1 cellular context compared by ENCODE assay signal in the genomic region with DNA sequence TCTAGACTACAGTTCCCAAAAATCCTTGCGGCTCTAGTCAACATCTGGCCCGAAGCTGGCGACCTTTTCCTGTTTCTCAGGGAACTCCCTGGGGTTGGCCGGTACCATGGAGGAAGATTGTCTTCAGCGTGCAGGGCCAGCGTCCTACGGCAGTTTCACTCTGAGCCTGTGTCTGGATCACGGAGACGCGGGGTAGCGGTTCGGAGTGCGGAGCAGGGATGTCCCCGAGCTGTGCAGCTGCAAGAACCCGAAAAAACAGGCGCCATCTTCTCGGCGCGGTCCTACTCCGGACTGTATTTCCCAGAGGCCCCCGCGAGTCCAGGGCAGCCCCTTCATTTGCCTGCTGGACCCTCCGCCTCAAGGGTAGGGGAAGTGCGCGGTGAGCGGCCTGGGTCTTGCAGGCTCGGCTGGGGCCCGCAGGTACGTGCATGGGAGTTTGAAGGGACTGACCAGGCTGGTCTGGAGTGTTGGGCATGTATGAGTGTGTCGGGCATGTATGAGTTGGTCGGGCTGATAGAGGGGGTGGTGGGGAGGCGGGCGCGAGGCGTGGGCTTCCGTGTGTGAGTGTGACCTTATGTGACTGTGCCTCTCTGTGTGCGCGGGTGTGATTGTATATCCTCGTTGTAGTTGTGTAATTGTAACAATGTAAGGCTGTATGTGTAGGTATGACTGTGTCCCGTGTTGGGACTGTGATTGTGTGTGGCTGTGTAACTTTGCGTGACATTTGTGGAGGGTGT.
TF ChIP-seq lines count a peak whose summit lies in the region.

A gene (plus strand): TSS at position 360 of the 737 bp plus-strand sequence. CDS start 12,240 bp downstream, outside the sequence.

TF ChIP-seq in HepG2, 621 proteins besides CTCF, POLR2A, EP300 and RAD21 (continued from another document and continues in another):
- TF ChIP-seq, protein P1, sequence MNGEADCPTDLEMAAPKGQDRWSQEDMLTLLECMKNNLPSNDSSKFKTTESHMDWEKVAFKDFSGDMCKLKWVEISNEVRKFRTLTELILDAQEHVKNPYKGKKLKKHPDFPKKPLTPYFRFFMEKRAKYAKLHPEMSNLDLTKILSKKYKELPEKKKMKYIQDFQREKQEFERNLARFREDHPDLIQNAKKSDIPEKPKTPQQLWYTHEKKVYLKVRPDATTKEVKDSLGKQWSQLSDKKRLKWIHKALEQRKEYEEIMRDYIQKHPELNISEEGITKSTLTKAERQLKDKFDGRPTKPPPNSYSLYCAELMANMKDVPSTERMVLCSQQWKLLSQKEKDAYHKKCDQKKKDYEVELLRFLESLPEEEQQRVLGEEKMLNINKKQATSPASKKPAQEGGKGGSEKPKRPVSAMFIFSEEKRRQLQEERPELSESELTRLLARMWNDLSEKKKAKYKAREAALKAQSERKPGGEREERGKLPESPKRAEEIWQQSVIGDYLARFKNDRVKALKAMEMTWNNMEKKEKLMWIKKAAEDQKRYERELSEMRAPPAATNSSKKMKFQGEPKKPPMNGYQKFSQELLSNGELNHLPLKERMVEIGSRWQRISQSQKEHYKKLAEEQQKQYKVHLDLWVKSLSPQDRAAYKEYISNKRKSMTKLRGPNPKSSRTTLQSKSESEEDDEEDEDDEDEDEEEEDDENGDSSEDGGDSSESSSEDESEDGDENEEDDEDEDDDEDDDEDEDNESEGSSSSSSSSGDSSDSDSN (CRISPR knock-in tag; IDR thresholded peaks at IDR 0.05) = peak; percentile 71
- TF ChIP-seq, protein P2, sequence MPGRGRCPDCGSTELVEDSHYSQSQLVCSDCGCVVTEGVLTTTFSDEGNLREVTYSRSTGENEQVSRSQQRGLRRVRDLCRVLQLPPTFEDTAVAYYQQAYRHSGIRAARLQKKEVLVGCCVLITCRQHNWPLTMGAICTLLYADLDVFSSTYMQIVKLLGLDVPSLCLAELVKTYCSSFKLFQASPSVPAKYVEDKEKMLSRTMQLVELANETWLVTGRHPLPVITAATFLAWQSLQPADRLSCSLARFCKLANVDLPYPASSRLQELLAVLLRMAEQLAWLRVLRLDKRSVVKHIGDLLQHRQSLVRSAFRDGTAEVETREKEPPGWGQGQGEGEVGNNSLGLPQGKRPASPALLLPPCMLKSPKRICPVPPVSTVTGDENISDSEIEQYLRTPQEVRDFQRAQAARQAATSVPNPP (CRISPR knock-in tag; IDR thresholded peaks at IDR 0.05) = peak; percentile 60; the same call in 1 of the 2 replicates
- TF ChIP-seq JARID2 (CRISPR knock-in tag; IDR thresholded peaks at IDR 0.05; ENCODE audit: insufficient replicate concordance) (no peak), MBD4 (IDR thresholded peaks at IDR 0.05; ENCODE audit: borderline replicate concordance, low read length) (no peak), GTF2F1 (IDR thresholded peaks at IDR 0.05; ENCODE audit: low read length) (no peak), RFXAP (CRISPR knock-in tag; IDR thresholded peaks at IDR 0.05; ENCODE audit: borderline replicate concordance) (no peak), THAP11 (CRISPR knock-in tag; IDR thresholded peaks at IDR 0.05) (peak; percentile 97), TBP (CRISPR knock-in tag; IDR thresholded peaks at IDR 0.05) (no peak), ZNF615 (CRISPR knock-in tag; IDR thresholded peaks at IDR 0.05; ENCODE audit: borderline replicate concordance) (no peak), KLF13 (CRISPR knock-in tag; IDR thresholded peaks at IDR 0.05) (peak; percentile 85; the same call in 1 of the 2 replicates), SIN3A (IDR thresholded peaks at IDR 0.05; ENCODE audit: borderline replicate concordance, low read depth, low read length) (peak; percentile 70; the same call in 1 of the 2 replicates), MBNL3 (CRISPR knock-in tag; conservative IDR thresholded peaks at IDR 0.05) (no peak), ZNF75D (CRISPR knock-in tag; IDR thresholded peaks at IDR 0.05; ENCODE audit: borderline replicate concordance) (no peak), ZNF253 (CRISPR knock-in tag; IDR thresholded peaks at IDR 0.05; ENCODE audit: borderline replicate concordance) (no peak), HNRNPL (IDR thresholded peaks at IDR 0.05; ENCODE audit: low read depth, low read length) (0 out of 2 replicates have a peak, but pooled peaks have one; percentile 47), ZFP36L2 (CRISPR knock-in tag; IDR thresholded peaks at IDR 0.05) (no peak)
- TF ChIP-seq, protein P3, sequence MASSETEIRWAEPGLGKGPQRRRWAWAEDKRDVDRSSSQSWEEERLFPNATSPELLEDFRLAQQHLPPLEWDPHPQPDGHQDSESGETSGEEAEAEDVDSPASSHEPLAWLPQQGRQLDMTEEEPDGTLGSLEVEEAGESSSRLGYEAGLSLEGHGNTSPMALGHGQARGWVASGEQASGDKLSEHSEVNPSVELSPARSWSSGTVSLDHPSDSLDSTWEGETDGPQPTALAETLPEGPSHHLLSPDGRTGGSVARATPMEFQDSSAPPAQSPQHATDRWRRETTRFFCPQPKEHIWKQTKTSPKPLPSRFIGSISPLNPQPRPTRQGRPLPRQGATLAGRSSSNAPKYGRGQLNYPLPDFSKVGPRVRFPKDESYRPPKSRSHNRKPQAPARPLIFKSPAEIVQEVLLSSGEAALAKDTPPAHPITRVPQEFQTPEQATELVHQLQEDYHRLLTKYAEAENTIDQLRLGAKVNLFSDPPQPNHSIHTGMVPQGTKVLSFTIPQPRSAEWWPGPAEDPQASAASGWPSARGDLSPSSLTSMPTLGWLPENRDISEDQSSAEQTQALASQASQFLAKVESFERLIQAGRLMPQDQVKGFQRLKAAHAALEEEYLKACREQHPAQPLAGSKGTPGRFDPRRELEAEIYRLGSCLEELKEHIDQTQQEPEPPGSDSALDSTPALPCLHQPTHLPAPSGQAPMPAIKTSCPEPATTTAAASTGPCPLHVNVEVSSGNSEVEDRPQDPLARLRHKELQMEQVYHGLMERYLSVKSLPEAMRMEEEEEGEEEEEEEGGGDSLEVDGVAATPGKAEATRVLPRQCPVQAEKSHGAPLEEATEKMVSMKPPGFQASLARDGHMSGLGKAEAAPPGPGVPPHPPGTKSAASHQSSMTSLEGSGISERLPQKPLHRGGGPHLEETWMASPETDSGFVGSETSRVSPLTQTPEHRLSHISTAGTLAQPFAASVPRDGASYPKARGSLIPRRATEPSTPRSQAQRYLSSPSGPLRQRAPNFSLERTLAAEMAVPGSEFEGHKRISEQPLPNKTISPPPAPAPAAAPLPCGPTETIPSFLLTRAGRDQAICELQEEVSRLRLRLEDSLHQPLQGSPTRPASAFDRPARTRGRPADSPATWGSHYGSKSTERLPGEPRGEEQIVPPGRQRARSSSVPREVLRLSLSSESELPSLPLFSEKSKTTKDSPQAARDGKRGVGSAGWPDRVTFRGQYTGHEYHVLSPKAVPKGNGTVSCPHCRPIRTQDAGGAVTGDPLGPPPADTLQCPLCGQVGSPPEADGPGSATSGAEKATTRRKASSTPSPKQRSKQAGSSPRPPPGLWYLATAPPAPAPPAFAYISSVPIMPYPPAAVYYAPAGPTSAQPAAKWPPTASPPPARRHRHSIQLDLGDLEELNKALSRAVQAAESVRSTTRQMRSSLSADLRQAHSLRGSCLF (CRISPR knock-in tag; IDR thresholded peaks at IDR 0.05; ENCODE audit: borderline replicate concordance) = no peak
- TF ChIP-seq, protein P4, sequence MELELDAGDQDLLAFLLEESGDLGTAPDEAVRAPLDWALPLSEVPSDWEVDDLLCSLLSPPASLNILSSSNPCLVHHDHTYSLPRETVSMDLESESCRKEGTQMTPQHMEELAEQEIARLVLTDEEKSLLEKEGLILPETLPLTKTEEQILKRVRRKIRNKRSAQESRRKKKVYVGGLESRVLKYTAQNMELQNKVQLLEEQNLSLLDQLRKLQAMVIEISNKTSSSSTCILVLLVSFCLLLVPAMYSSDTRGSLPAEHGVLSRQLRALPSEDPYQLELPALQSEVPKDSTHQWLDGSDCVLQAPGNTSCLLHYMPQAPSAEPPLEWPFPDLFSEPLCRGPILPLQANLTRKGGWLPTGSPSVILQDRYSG (CRISPR knock-in tag; IDR thresholded peaks at IDR 0.05) = no peak
- TF ChIP-seq, protein P5, sequence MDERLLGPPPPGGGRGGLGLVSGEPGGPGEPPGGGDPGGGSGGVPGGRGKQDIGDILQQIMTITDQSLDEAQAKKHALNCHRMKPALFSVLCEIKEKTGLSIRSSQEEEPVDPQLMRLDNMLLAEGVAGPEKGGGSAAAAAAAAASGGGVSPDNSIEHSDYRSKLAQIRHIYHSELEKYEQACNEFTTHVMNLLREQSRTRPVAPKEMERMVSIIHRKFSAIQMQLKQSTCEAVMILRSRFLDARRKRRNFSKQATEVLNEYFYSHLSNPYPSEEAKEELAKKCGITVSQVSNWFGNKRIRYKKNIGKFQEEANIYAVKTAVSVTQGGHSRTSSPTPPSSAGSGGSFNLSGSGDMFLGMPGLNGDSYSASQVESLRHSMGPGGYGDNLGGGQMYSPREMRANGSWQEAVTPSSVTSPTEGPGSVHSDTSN (CRISPR knock-in tag; IDR thresholded peaks at IDR 0.05) = no peak
- TF ChIP-seq, protein P6, sequence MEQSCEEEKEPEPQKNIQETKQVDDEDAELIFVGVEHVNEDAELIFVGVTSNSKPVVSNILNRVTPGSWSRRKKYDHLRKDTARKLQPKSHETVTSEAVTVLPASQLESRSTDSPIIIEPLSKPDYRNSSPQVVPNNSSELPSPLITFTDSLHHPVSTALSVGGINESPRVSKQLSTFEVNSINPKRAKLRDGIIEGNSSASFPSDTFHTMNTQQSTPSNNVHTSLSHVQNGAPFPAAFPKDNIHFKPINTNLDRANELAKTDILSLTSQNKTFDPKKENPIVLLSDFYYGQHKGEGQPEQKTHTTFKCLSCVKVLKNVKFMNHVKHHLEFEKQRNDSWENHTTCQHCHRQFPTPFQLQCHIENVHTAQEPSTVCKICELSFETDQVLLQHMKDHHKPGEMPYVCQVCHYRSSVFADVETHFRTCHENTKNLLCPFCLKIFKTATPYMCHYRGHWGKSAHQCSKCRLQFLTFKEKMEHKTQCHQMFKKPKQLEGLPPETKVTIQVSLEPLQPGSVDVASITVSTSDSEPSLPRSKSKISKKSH (CRISPR knock-in tag; IDR thresholded peaks at IDR 0.05; ENCODE audit: borderline replicate concordance) = peak; percentile 71; the same call in 1 of the 2 replicates
- TF ChIP-seq, protein P7, sequence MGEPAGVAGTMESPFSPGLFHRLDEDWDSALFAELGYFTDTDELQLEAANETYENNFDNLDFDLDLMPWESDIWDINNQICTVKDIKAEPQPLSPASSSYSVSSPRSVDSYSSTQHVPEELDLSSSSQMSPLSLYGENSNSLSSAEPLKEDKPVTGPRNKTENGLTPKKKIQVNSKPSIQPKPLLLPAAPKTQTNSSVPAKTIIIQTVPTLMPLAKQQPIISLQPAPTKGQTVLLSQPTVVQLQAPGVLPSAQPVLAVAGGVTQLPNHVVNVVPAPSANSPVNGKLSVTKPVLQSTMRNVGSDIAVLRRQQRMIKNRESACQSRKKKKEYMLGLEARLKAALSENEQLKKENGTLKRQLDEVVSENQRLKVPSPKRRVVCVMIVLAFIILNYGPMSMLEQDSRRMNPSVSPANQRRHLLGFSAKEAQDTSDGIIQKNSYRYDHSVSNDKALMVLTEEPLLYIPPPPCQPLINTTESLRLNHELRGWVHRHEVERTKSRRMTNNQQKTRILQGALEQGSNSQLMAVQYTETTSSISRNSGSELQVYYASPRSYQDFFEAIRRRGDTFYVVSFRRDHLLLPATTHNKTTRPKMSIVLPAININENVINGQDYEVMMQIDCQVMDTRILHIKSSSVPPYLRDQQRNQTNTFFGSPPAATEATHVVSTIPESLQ (CRISPR knock-in tag; conservative IDR thresholded peaks at IDR 0.05) = no peak
- TF ChIP-seq, protein P8, sequence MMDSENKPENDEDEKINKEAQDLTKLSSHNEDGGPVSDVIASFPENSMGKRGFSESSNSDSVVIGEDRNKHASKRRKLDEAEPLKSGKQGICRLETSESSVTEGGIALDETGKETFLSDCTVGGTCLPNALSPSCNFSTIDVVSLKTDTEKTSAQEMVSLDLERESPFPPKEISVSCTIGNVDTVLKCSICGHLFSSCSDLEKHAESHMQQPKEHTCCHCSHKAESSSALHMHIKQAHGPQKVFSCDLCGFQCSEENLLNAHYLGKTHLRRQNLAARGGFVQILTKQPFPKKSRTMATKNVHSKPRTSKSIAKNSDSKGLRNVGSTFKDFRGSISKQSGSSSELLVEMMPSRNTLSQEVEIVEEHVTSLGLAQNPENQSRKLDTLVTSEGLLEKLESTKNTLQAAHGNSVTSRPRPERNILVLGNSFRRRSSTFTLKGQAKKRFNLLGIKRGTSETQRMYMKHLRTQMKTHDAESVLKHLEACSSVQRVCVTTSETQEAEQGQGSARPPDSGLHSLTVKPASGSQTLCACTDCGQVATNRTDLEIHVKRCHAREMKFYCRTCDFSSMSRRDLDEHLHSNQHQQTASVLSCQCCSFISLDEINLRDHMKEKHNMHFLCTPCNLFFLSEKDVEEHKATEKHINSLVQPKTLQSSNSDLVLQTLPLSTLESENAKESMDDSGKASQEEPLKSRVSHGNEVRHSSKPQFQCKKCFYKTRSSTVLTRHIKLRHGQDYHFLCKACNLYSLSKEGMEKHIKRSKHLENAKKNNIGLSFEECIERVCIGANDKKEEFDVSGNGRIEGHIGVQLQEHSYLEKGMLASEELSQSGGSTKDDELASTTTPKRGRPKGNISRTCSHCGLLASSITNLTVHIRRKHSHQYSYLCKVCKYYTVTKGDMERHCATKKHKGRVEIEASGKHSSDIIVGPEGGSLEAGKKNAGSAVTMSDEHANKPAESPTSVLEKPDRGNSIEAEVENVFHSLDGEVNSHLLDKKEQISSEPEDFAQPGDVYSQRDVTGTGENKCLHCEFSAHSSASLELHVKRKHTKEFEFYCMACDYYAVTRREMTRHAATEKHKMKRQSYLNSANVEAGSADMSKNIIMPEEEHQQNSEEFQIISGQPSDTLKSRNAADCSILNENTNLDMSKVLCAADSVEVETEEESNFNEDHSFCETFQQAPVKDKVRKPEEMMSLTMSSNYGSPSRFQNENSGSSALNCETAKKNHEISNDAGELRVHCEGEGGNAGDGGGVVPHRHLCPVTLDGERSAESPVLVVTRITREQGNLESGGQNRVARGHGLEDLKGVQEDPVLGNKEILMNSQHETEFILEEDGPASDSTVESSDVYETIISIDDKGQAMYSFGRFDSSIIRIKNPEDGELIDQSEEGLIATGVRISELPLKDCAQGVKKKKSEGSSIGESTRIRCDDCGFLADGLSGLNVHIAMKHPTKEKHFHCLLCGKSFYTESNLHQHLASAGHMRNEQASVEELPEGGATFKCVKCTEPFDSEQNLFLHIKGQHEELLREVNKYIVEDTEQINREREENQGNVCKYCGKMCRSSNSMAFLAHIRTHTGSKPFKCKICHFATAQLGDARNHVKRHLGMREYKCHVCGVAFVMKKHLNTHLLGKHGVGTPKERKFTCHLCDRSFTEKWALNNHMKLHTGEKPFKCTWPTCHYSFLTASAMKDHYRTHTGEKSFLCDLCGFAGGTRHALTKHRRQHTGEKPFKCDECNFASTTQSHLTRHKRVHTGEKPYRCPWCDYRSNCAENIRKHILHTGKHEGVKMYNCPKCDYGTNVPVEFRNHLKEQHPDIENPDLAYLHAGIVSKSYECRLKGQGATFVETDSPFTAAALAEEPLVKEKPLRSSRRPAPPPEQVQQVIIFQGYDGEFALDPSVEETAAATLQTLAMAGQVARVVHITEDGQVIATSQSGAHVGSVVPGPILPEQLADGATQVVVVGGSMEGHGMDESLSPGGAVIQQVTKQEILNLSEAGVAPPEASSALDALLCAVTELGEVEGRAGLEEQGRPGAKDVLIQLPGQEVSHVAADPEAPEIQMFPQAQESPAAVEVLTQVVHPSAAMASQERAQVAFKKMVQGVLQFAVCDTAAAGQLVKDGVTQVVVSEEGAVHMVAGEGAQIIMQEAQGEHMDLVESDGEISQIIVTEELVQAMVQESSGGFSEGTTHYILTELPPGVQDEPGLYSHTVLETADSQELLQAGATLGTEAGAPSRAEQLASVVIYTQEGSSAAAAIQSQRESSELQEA (CRISPR knock-in tag; IDR thresholded peaks at IDR 0.05; ENCODE audit: not compliant biosample characterization) = peak; percentile 25
